In the genomic region with DNA sequence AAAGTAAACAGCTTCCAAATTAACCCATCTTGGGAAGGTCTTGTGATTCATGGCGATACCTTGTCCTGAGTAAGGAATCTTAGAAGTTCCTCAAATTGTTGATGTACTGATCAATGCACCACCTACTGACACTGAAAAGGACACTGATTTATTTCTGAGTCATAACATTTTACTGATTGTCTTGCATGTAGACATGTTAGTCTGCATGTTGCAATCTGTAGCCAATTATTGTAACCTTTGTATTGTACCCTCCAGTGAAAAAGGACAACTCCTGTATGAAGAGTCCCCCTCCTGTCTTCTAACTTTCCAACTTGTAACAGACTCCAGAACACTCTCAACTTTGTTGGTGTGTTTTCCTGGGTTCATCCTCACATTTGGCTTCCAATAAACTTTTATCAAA, we compare ENCODE assay signal across 23 cellular contexts. TPM values are rescaled to one million over a fixed set of nuclear protein-coding genes. Genes with fewer than 3 reads are reported as not detected.
DNase-seq lines count a peak whose midpoint lies in the region; ATAC-seq, FAIRE-seq and TF ChIP-seq lines count a peak whose summit lies in the region.
"Had no signal": no experiment of that assay in that cellular context is flagged by ENCODE, and none has a peak within 500 bp of the region (broad histone marks: within the 10 kb centered on the region; RNA-seq: fewer than 3 reads in every experiment).

No MANE protein-coding gene starts in this region.

- no peak for TF ChIP-seq CTCF in right lobe of liver (IDR thresholded peaks at IDR 0.05)
- no peak for TF ChIP-seq CTCF in HepG2 (CRISPR knock-in tag; IDR thresholded peaks at IDR 0.05)
- peak in 2 of 6 experiments; percentile 13 to 37 for TF ChIP-seq CTCF in Peyer's patch (IDR thresholded peaks at IDR 0.05)

- no peak overlapping the region for H3K4me3 ChIP-seq in right lobe of liver
- no peak overlapping the region for H3K4me3 ChIP-seq in HepG2 (replicated peaks in 1 of 3; ENCODE audit: insufficient read depth in 1 of 3, low read depth in 2 of 3, low read length in 3 of 3)
- H3K4me3 ChIP-seq in Peyer's patch = no peak overlapping the region
- H3K4me3 ChIP-seq: GM23338, HAP-1, SJSA1 had no signal

- peaks cover 0 to 6% (median 1%) of the 10 kb centered on the region in 4 donors for H3K36me3 ChIP-seq in right lobe of liver
- no peaks in the 10 kb centered on the region for H3K36me3 ChIP-seq in HepG2 (replicated peaks in 1 of 2; ENCODE audit: control insufficient read depth in 1 of 2, insufficient read depth in 2 of 2, low read length in 2 of 2)
- peaks cover 0 to 14% (median 0%) of the 10 kb centered on the region in 3 donors for H3K36me3 ChIP-seq in Peyer's patch
- H3K36me3 ChIP-seq: BE2C, HAP-1, SJSA1 had no signal

- H3K9me3 Mint-ChIP-seq in activated T-cell treated with anti-CD3 and anti-CD28 coated beads, Interleukin-2, amount 50 U/mL, for 4 hours = no peaks in the 10 kb centered on the region
- H3K9me3 Mint-ChIP-seq: CD4-positive, alpha-beta T cell had no signal

- no peaks in the 10 kb centered on the region for H3K79me2 ChIP-seq in HepG2 (ENCODE audit: insufficient read depth, low read length)

- WGBS in right lobe of liver (ENCODE audit: insufficient coverage, low coverage, low lambda C conversion rate, missing lambda C conversion rate) = 100% methylated on average over 1 of the region's 1 CpG
- WGBS in HepG2 (ENCODE audit: low lambda C conversion rate) = 88% methylated on average over 1 of the region's 1 CpG

- H3K9ac ChIP-seq in HepG2 (ENCODE audit: insufficient read depth, low read depth, low read length) = no peak overlapping the region

- no peak for TF ChIP-seq POLR2A in right lobe of liver (IDR thresholded peaks at IDR 0.05)
- TF ChIP-seq POLR2A in HepG2 (IDR thresholded peaks at IDR 0.05; ENCODE audit: insufficient read depth in 1 of 2, low read depth in 2 of 2, low read length in 2 of 2) = no peak
- no peak for TF ChIP-seq POLR2A in Peyer's patch (IDR thresholded peaks at IDR 0.05)

- POLR2A ChIA-PET in HepG2 (lab: Yijun Ruan, JAX) = no interaction called here

- H3K4me1 Mint-ChIP-seq in activated T-cell treated with anti-CD3 and anti-CD28 coated beads, Interleukin-2, amount 50 U/mL, for 4 hours (ENCODE audit: low read depth) = no peaks in the 10 kb centered on the region

- H3K36me3 Mint-ChIP-seq in activated T-cell treated with anti-CD3 and anti-CD28 coated beads, Interleukin-2, amount 50 U/mL, for 4 hours (ENCODE audit: insufficient read depth) = peaks cover 29% of the 10 kb centered on the region

- ATAC-seq in right lobe of liver (peak in 3 of 4 donors; percentile 21 to 71 (median 65)), HepG2 (no peak), left lobe of liver (peak; percentile 37)
- no peak for ATAC-seq in activated T-cell treated with anti-CD3 and anti-CD28 coated beads, Interleukin-2, amount 50 U/mL, for 4 hours
- ATAC-seq: GM23338 had no signal

- in situ Hi-C loops in HepG2 (cut with HindIII; ENCODE audit: extremely low pct_ligation_motif_present, low pct_unique_long_range_greater_than_20kb) = no loop called here

- CTCF ChIA-PET in HepG2 (lab: Yijun Ruan, JAX; ENCODE audit: low intra/inter-chr PET ratio, low total read pairs) = no interaction called here

- no peak overlapping the region for H2AFZ ChIP-seq in HepG2 (ENCODE audit: low read length)
- H2AFZ ChIP-seq: GM23338 had no signal

- H3K4me3 Mint-ChIP-seq in activated T-cell treated with anti-CD3 and anti-CD28 coated beads, Interleukin-2, amount 50 U/mL, for 4 hours = no peak overlapping the region
- H3K4me3 Mint-ChIP-seq: CD4-positive, alpha-beta T cell; GM23338 had no signal

- FAIRE-seq in HepG2 (lab: Jason Lieb, UNC) = no peak
- FAIRE-seq: RCC 7860 had no signal

- H4K20me1 ChIP-seq in HepG2 (ENCODE audit: insufficient read depth, low read length) = no peaks in the 10 kb centered on the region

- no peak overlapping the region for H3K27ac ChIP-seq in right lobe of liver
- no peak overlapping the region for H3K27ac ChIP-seq in HepG2 (ENCODE audit: extremely low read length, insufficient read depth, low read length)
- peak overlapping the region in 3 of 4 donors; percentile 43 to 89 (median 72) for H3K27ac ChIP-seq in Peyer's patch
- H3K27ac ChIP-seq: SJSA1 had no signal

- intact Hi-C loops in right lobe of liver (cut with DNase I) = no loop called here
- intact Hi-C loops in HepG2 (cut with micrococcal nuclease; ENCODE audit: unreplicated experiment) = no loop called here

- H3K9me3 ChIP-seq in right lobe of liver = no peaks in the 10 kb centered on the region
- H3K9me3 ChIP-seq in HepG2 (ENCODE audit: low read length) = no peaks in the 10 kb centered on the region
- no peaks in the 10 kb centered on the region for H3K9me3 ChIP-seq in Peyer's patch
- H3K9me3 ChIP-seq: BE2C, HAP-1, SJSA1 had no signal

- H3K4me1 ChIP-seq in right lobe of liver (peaks cover 0 to 19% (median 0%) of the 10 kb centered on the region in 4 donors), HepG2 (ENCODE audit: insufficient read depth, low read length) (peaks cover 8% of the 10 kb centered on the region; the same call in 1 of the 2 replicates), Peyer's patch (peaks cover 0 to 31% (median 6%) of the 10 kb centered on the region in 4 donors)
- H3K4me1 ChIP-seq: BE2C, HAP-1, SJSA1 had no signal

- no TSS peak for BruUV-seq in HepG2 (replicated peaks; lab: Mats Ljungman, UMichigan)

- TF ChIP-seq RAD21 in HepG2 (CRISPR knock-in tag; IDR thresholded peaks at IDR 0.05) = no peak

- H3K27me3 Mint-ChIP-seq in activated T-cell treated with anti-CD3 and anti-CD28 coated beads, Interleukin-2, amount 50 U/mL, for 4 hours (ENCODE audit: low read depth) = no peaks in the 10 kb centered on the region
- H3K27me3 Mint-ChIP-seq: CD4-positive, alpha-beta T cell had no signal

- H3K27me3 ChIP-seq in right lobe of liver (no peaks in the 10 kb centered on the region), HepG2 (ENCODE audit: control insufficient read depth in 1 of 2, insufficient read depth in 2 of 2, low read length in 2 of 2) (no peaks in the 10 kb centered on the region), Peyer's patch (no peaks in the 10 kb centered on the region)
- H3K27me3 ChIP-seq: BE2C, SJSA1 had no signal

- H3K4me2 ChIP-seq in HepG2 (ENCODE audit: low read depth, low read length) = no peak overlapping the region

- TF ChIP-seq EP300 in HepG2 (IDR thresholded peaks at IDR 0.05; ENCODE audit: low read depth in 2 of 2, low read length in 2 of 2) = no peak
- no peak for TF ChIP-seq EP300 in HepG2 (CRISPR knock-in tag; IDR thresholded peaks at IDR 0.05; ENCODE audit: borderline replicate concordance)

- no peak for DNase-seq in right lobe of liver
- DNase-seq in HepG2 (ENCODE audit: low spot score) = no peak
- DNase-seq in Peyer's patch = no peak
- no peak for DNase-seq in left lobe of liver (ENCODE audit: low spot score)
- DNase-seq in SHP77 treated with DMSO at 0.1 percent for 48 hours (lab: John Stamatoyannopoulos, UW) = no peak
- no peak for DNase-seq in activated T-cell treated with anti-CD3 and anti-CD28 coated beads, Interleukin-2, amount 50 U/mL, for 4 hours
- DNase-seq in NCI-H146 treated with DMSO at 0.1 percent for 48 hours (lab: John Stamatoyannopoulos, UW; ENCODE audit: unreplicated experiment) = no peak
- DNase-seq: BE2C; CD4-positive, alpha-beta T cell; COR-L47; DMS79; NCI-H1105; NCI-H146; NCI-H2029 treated with DMSO at 0.1 percent for 48 hours; NCI-H226; NCI-H524; NCI-H82; T-helper 1 cell had no signal

RNA-seq across cellular contexts. Expression of a gene that starts 15.9 kb away (rescaled TPM):
- total RNA-seq in right lobe of liver (10 to 100 TPM in 1 of 6 experiments, 1 to 10 TPM in 5; 4.7 to 11.1 (median 6.5) TPM), HepG2 (2016; rRNA removed; fragmentation: Illumina TruSeq; extraction: Trizol) (4.0 and 7.1 TPM in 2 replicates), Peyer's patch (100 to 1,000 TPM in 2 of 4 donors, 10 to 100 TPM in 2; 25.6 to 152 (median 110) TPM), left lobe of liver (8.8 TPM)
- total RNA-seq in HepG2 (2016; cell fraction: cytosol; rRNA removed; fragmentation: Illumina TruSeq; extraction: Trizol; ENCODE audit: low read depth) = 1.7 and 1.8 TPM in 2 replicates
- 2.8 and 7.3 TPM in 2 replicates for total RNA-seq in HepG2 (2016; cell fraction: insoluble cytoplasmic fraction; rRNA removed; fragmentation: Illumina TruSeq; extraction: Trizol)
- total RNA-seq in HepG2 (2016; cell fraction: membrane; rRNA removed; fragmentation: Illumina TruSeq; extraction: Trizol) = 4.9 and 5.0 TPM in 2 replicates
- total RNA-seq in HepG2 (2016; cell fraction: nucleus; rRNA removed; fragmentation: Illumina TruSeq; extraction: Trizol) = 9.2 and 10.1 TPM in 2 replicates
- polyA plus RNA-seq in HepG2 (2011; rRNA removed) = 15.1 and 17.1 TPM in 2 replicates
- 9.8 and 10.8 TPM in 2 replicates for polyA plus RNA-seq in HepG2 (2011; cell fraction: cytosol; rRNA removed)
- polyA plus RNA-seq in HepG2 (2011; cell fraction: nucleus; rRNA removed) = 31.0 and 32.0 TPM in 2 replicates
- 4.3 and 4.5 TPM in 2 replicates for polyA plus RNA-seq in HepG2 (2012)
- polyA plus RNA-seq in HepG2 (2016; cell fraction: cytosol; fragmentation: Illumina TruSeq; extraction: Trizol; ENCODE audit: low read depth) = 1.2 and 1.3 TPM in 2 replicates
- polyA plus RNA-seq in HepG2 (2016; cell fraction: insoluble cytoplasmic fraction; fragmentation: Illumina TruSeq; extraction: Trizol; ENCODE audit: low read depth) = 3.2 and 3.9 TPM in 2 replicates
- 2.6 TPM in 2 replicates for polyA plus RNA-seq in HepG2 (2016; cell fraction: membrane; fragmentation: Illumina TruSeq; extraction: Trizol; ENCODE audit: low read depth)
- 16.4 and 21.5 TPM in 2 replicates for polyA plus RNA-seq in HepG2 (2016; cell fraction: nucleus; fragmentation: Illumina TruSeq; extraction: Trizol; ENCODE audit: insufficient read depth, low read depth)
- 40.2 and 159 TPM in 2 replicates for polyA minus RNA-seq in HepG2 (2011; rRNA and poly(A)+ RNA removed; ENCODE audit: low replicate concordance)
- 4.4 and 5.1 TPM in 2 replicates for polyA minus RNA-seq in HepG2 (2011; cell fraction: cytosol; rRNA and poly(A)+ RNA removed)
- polyA minus RNA-seq in HepG2 (2011; cell fraction: nucleus; rRNA and poly(A)+ RNA removed) = 10.6 and 10.7 TPM in 2 replicates
- total RNA-seq in activated T-cell treated with anti-CD3 and anti-CD28 coated beads, Interleukin-2, amount 50 U/mL, for 4 hours = 1 to 10 TPM; 4.4 to 6.3 (median 5.7) TPM

RNA-seq across cellular contexts. Expression of a gene that starts 59.4 kb away (rescaled TPM):
- under 1 TPM; 0.31 to 0.59 (median 0.36) TPM for total RNA-seq in right lobe of liver
- total RNA-seq in HepG2 (2016; rRNA removed; fragmentation: Illumina TruSeq; extraction: Trizol) = 0.62 and 0.83 TPM in 2 replicates
- 0.20 and 0.26 TPM in 2 replicates for total RNA-seq in HepG2 (2016; cell fraction: cytosol; rRNA removed; fragmentation: Illumina TruSeq; extraction: Trizol; ENCODE audit: low read depth)
- 0.34 and 0.93 TPM in 2 replicates for total RNA-seq in HepG2 (2016; cell fraction: insoluble cytoplasmic fraction; rRNA removed; fragmentation: Illumina TruSeq; extraction: Trizol)
- 0.59 and 0.99 TPM in 2 replicates for total RNA-seq in HepG2 (2016; cell fraction: membrane; rRNA removed; fragmentation: Illumina TruSeq; extraction: Trizol)
- 0.99 and 1.1 TPM in 2 replicates for total RNA-seq in HepG2 (2016; cell fraction: nucleus; rRNA removed; fragmentation: Illumina TruSeq; extraction: Trizol)
- polyA plus RNA-seq in HepG2 (2011; rRNA removed) = 0.33 and 0.56 TPM in 2 replicates
- polyA plus RNA-seq in HepG2 (2011; cell fraction: cytosol; rRNA removed) = 0.31 and 0.35 TPM in 2 replicates
- 0.64 and 0.88 TPM in 2 replicates for polyA plus RNA-seq in HepG2 (2011; cell fraction: nucleus; rRNA removed)
- 0.19 and 0.25 TPM in 2 replicates for polyA plus RNA-seq in HepG2 (2012)
- 0.12 and 0.36 TPM in 2 replicates for polyA plus RNA-seq in HepG2 (2016; cell fraction: cytosol; fragmentation: Illumina TruSeq; extraction: Trizol; ENCODE audit: low read depth)
- 0.29 and 0.41 TPM in 2 replicates for polyA plus RNA-seq in HepG2 (2016; cell fraction: insoluble cytoplasmic fraction; fragmentation: Illumina TruSeq; extraction: Trizol; ENCODE audit: low read depth)
- polyA plus RNA-seq in HepG2 (2016; cell fraction: membrane; fragmentation: Illumina TruSeq; extraction: Trizol; ENCODE audit: low read depth) = 0.29 and 0.35 TPM in 2 replicates
- 1.0 and 1.9 TPM in 2 replicates for polyA plus RNA-seq in HepG2 (2016; cell fraction: nucleus; fragmentation: Illumina TruSeq; extraction: Trizol; ENCODE audit: insufficient read depth, low read depth)
- polyA minus RNA-seq in HepG2 (2011; rRNA and poly(A)+ RNA removed; ENCODE audit: low replicate concordance) = 0.94 and 9.4 TPM in 2 replicates
- polyA minus RNA-seq in HepG2 (2011; cell fraction: cytosol; rRNA and poly(A)+ RNA removed) = 0.79 TPM in 1 of 2 replicates, not detected in the other
- 1.5 and 1.8 TPM in 2 replicates for polyA minus RNA-seq in HepG2 (2011; cell fraction: nucleus; rRNA and poly(A)+ RNA removed)
- total RNA-seq in Peyer's patch = 10 to 100 TPM in 3 of 4 donors, not detected in 1; 25.5 to 56.6 (median 37.3) TPM
- total RNA-seq in left lobe of liver = 0.20 TPM
- 1 to 10 TPM; 1.4 to 2.8 (median 1.8) TPM for total RNA-seq in activated T-cell treated with anti-CD3 and anti-CD28 coated beads, Interleukin-2, amount 50 U/mL, for 4 hours
- total RNA-seq: OCI-LY7 had no signal

Comparison
In these comparisons a context has a peak if more than half of its experiments do, and no peak if none do; other contexts are left out.
1. ATAC-seq: peak in right lobe of liver (3 of 4) and left lobe of liver (single experiment); none in HepG2 (single experiment) and activated T-cell treated with anti-CD3 and anti-CD28 coated beads, Interleukin-2, amount 50 U/mL, for 4 hours (0 of 2).
2. H3K27ac ChIP-seq: peak in Peyer's patch (3 of 4); none in right lobe of liver (0 of 3) and HepG2 (single experiment).